ENCODE assay signal across 1 cellular context in genomic region chr7:116955340-116955739, GRCh38.
TF ChIP-seq lines count a peak whose summit lies in the region.

No MANE protein-coding gene starts in this region.

TF ChIP-seq in K562, 482 proteins besides CTCF, POLR2A, EP300 and RAD21 (continued from another document):
- TF ChIP-seq MGA (IDR thresholded peaks at IDR 0.05) (0 out of 2 replicates have a peak, but pooled peaks have one; percentile 22), ILK (tag; IDR thresholded peaks at IDR 0.05; ENCODE audit: borderline replicate concordance, low read depth) (no peak), SRSF1 (IDR thresholded peaks at IDR 0.05; ENCODE audit: low read depth, low read length) (no peak), ZBTB43 (CRISPR knock-in tag; IDR thresholded peaks at IDR 0.05) (0 out of 2 replicates have a peak, but pooled peaks have one; percentile 39), ZSCAN29 (IDR thresholded peaks at IDR 0.05) (no peak), ARNT (IDR thresholded peaks at IDR 0.05) (0 out of 4 replicates have a peak, but pooled peaks of 1 of the 2 experiments have one; percentile 16), ZNF717 (CRISPR knock-in tag; IDR thresholded peaks at IDR 0.05) (no peak), ZNF408 (CRISPR knock-in tag; IDR thresholded peaks at IDR 0.05; ENCODE audit: low read depth) (no peak)
TF ChIP-seq in K562: peak in this region for 6.
